Comparison of ENCODE assay signal across 9 cellular contexts in genomic region chr3:150599611-150600297, GRCh38. TPM values are rescaled to one million over a fixed set of nuclear protein-coding genes. Genes with fewer than 3 reads are reported as not detected.
DNase-seq lines count a peak whose midpoint lies in the region; ATAC-seq, FAIRE-seq and TF ChIP-seq lines count a peak whose summit lies in the region.
"Had no signal": no experiment of that assay in that cellular context is flagged by ENCODE, and none has a peak within 500 bp of the region (broad histone marks: within the 10 kb centered on the region; RNA-seq: fewer than 3 reads in every experiment).

No MANE protein-coding gene starts in this region.

- H3K27ac ChIP-seq in pancreas: no peak overlapping the region

- H3K4me3 ChIP-seq in pancreas: no peak overlapping the region
- H3K4me3 ChIP-seq: dorsolateral prefrontal cortex had no signal

- intact Hi-C loops in pancreas (cut with DNase I): no loop called here

- TF ChIP-seq CTCF in pancreas (IDR thresholded peaks at IDR 0.05): no peak

- no peaks in the 10 kb centered on the region for H3K9me3 ChIP-seq in pancreas

- H3K27me3 ChIP-seq in pancreas: no peaks in the 10 kb centered on the region
- H3K27me3 ChIP-seq: dorsolateral prefrontal cortex had no signal

- FAIRE-seq in pancreas (lab: Jason Lieb, UNC): no peak

- DNase-seq in HS-5 (ENCODE audit: low read depth) (peak; percentile 49), amniotic epithelial cell (ENCODE audit: low read depth) (peak; percentile 55), myocyte (ENCODE audit: low read depth) (peak; percentile 33), pancreas (no peak), DMS79 treated with DMSO at 0.1 percent for 48 hours (lab: John Stamatoyannopoulos, UW) (no peak), NCI-H524 treated with DMSO at 0.1 percent for 48 hours (lab: John Stamatoyannopoulos, UW) (no peak)
- DNase-seq in stimulated activated naive CD4-positive, alpha-beta T cell (lab: John Stamatoyannopoulos, UW): no peak
- DNase-seq: dorsolateral prefrontal cortex had no signal

- WGBS in pancreas, 2 donors: 65 to 69% methylated on average over 4 of the region's 4 CpGs

- peaks cover 4 to 9% (median 4%) of the 10 kb centered on the region in 3 donors for H3K4me1 ChIP-seq in pancreas

- ATAC-seq in GM18502 (IDR thresholded peaks at IDR 0.05; ENCODE audit: poor library complexity, unreplicated experiment): peak; percentile 29
- no peak for ATAC-seq in pancreas

- H3K36me3 ChIP-seq in pancreas: no peaks in the 10 kb centered on the region

RNA-seq across cellular contexts. Expression of gene SELENOT, which starts 3.4 kb away (rescaled TPM):
- total RNA-seq in myocyte (110 and 163 TPM in 2 replicates), pancreas (10 to 100 TPM; 29.0 to 56.9 (median 42.1) TPM)
- polyA plus RNA-seq in myocyte (2012): 98.1 TPM
- 10 to 100 TPM; 11.2 to 51.1 TPM for polyA plus RNA-seq in pancreas

RNA-seq across cellular contexts. Expression of gene EIF2A, which starts 53.2 kb away (rescaled TPM):
- total RNA-seq in myocyte (124 and 179 TPM in 2 replicates), pancreas (10 to 100 TPM; 51.6 to 89.1 (median 63.9) TPM)
- polyA plus RNA-seq in myocyte (2012): 27.1 TPM
- polyA plus RNA-seq in pancreas: 10 to 100 TPM; 46.4 to 67.2 TPM

RNA-seq across cellular contexts. Expression of gene SERP1, which starts 53.5 kb away (rescaled TPM):
- total RNA-seq in myocyte (68.2 and 80.6 TPM in 2 replicates), pancreas (100 to 1,000 TPM; 113 to 197 (median 156) TPM)
- polyA plus RNA-seq in myocyte (2012): 68.1 TPM
- polyA plus RNA-seq in pancreas: 10 to 100 TPM; 69.2 to 70.7 TPM

Comparison
In these comparisons a context has a peak if more than half of its experiments do, and no peak if none do; other contexts are left out.
1. DNase-seq: peak in HS-5 (single experiment), amniotic epithelial cell (single experiment) and myocyte (single experiment); none in pancreas (0 of 6), DMS79 treated with DMSO at 0.1 percent for 48 hours (single experiment), stimulated activated naive CD4-positive, alpha-beta T cell (0 of 6) and NCI-H524 treated with DMSO at 0.1 percent for 48 hours (single experiment).